Comparison of ENCODE assay signal across 16 cellular contexts in genomic region chr7:129752760-129753159, GRCh38.
DNase-seq lines count a peak whose midpoint lies in the region; ATAC-seq lines count a peak whose summit lies in the region.
"Had no signal": no experiment of that assay in that cellular context is flagged by ENCODE, and none has a peak within 500 bp of the region (broad histone marks: within the 10 kb centered on the region; RNA-seq: fewer than 3 reads in every experiment).

No MANE protein-coding gene starts in this region.

- H3K4me3 Mint-ChIP-seq in activated CD4-positive, alpha-beta T cell treated with anti-CD3 and anti-CD28 coated beads for 36 hours, result no peak overlapping the region
- no peak overlapping the region for H3K4me3 Mint-ChIP-seq in activated CD4-positive, alpha-beta memory T cell treated with anti-CD3 and anti-CD28 coated beads for 36 hours
- no peak overlapping the region for H3K4me3 Mint-ChIP-seq in activated CD4-positive, alpha-beta memory T cell treated with anti-CD3 and anti-CD28 coated beads, Interleukin-2, amount 10 ng/mL, durations not matched to agents 7 days and 5 days
- no peak overlapping the region for H3K4me3 Mint-ChIP-seq in activated T-helper 17 cell treated with anti-CD3 and anti-CD28 coated beads, Interleukin-2, amount 50 U/mL, for 72 hours
- H3K4me3 Mint-ChIP-seq in stimulated activated effector memory CD8-positive, alpha-beta T cell treated with anti-CD3 and anti-CD28 coated beads, Interleukin-12 subunit alpha, Interleukin-12 subunit beta, amount 100 ng/mL, for 72 hours, result no peak overlapping the region
- H3K4me3 Mint-ChIP-seq: B cell; CD4-positive, alpha-beta T cell; CD8-positive, alpha-beta T cell had no signal

- CTCF ChIA-PET in activated CD4-positive, alpha-beta T cell treated with anti-CD3 and anti-CD28 coated beads for 36 hours (lab: Charles Lee), result interaction anchor here (0.9 kb wide), 1 partner anchor 8 kb away, joined by 3 read pairs; no protein-coding TSS in a partner anchor
- CTCF ChIA-PET in activated CD4-positive, alpha-beta memory T cell treated with anti-CD3 and anti-CD28 coated beads for 36 hours (lab: Charles Lee), result no interaction called here
- CTCF ChIA-PET in activated CD4-positive, alpha-beta memory T cell treated with anti-CD3 and anti-CD28 coated beads, Interleukin-2, amount 10 ng/mL, durations not matched to agents 7 days and 5 days (lab: Charles Lee), result no interaction called here

- intact Hi-C loops in activated CD4-positive, alpha-beta T cell treated with anti-CD3 and anti-CD28 coated beads for 36 hours (cut with DNase I, micrococcal nuclease), result no loop called here
- intact Hi-C loops in activated CD4-positive, alpha-beta memory T cell treated with anti-CD3 and anti-CD28 coated beads for 36 hours (cut with micrococcal nuclease), result no loop called here

- no peak for ATAC-seq in activated CD4-positive, alpha-beta T cell treated with anti-CD3 and anti-CD28 coated beads for 36 hours
- peak; percentile 57 for ATAC-seq in activated T-helper 17 cell treated with anti-CD3 and anti-CD28 coated beads, Interleukin-2, amount 50 U/mL, for 72 hours (replicated peaks)
- peak; percentile 69 for ATAC-seq in stimulated activated effector memory CD8-positive, alpha-beta T cell treated with anti-CD3 and anti-CD28 coated beads, Interleukin-12 subunit alpha, Interleukin-12 subunit beta, amount 100 ng/mL, for 72 hours
- ATAC-seq: A549; CD8-positive, alpha-beta T cell had no signal

- no peaks in the 10 kb centered on the region for H3K4me1 Mint-ChIP-seq in activated CD4-positive, alpha-beta T cell treated with anti-CD3 and anti-CD28 coated beads for 36 hours
- no peaks in the 10 kb centered on the region for H3K4me1 Mint-ChIP-seq in activated CD4-positive, alpha-beta memory T cell treated with anti-CD3 and anti-CD28 coated beads for 36 hours (ENCODE audit: low read depth)
- no peaks in the 10 kb centered on the region for H3K4me1 Mint-ChIP-seq in activated CD4-positive, alpha-beta memory T cell treated with anti-CD3 and anti-CD28 coated beads, Interleukin-2, amount 10 ng/mL, durations not matched to agents 7 days and 5 days
- H3K4me1 Mint-ChIP-seq in activated T-helper 17 cell treated with anti-CD3 and anti-CD28 coated beads, Interleukin-2, amount 50 U/mL, for 72 hours, result peaks cover 6% of the 10 kb centered on the region
- no peaks in the 10 kb centered on the region for H3K4me1 Mint-ChIP-seq in stimulated activated effector memory CD8-positive, alpha-beta T cell treated with anti-CD3 and anti-CD28 coated beads, Interleukin-12 subunit alpha, Interleukin-12 subunit beta, amount 100 ng/mL, for 72 hours
- H3K4me1 Mint-ChIP-seq: B cell had no signal

- no peaks in the 10 kb centered on the region for H3K9me3 Mint-ChIP-seq in activated CD4-positive, alpha-beta T cell treated with anti-CD3 and anti-CD28 coated beads for 36 hours (ENCODE audit: low read depth)
- no peaks in the 10 kb centered on the region for H3K9me3 Mint-ChIP-seq in activated CD4-positive, alpha-beta memory T cell treated with anti-CD3 and anti-CD28 coated beads for 36 hours
- H3K9me3 Mint-ChIP-seq in activated CD4-positive, alpha-beta memory T cell treated with anti-CD3 and anti-CD28 coated beads, Interleukin-2, amount 10 ng/mL, durations not matched to agents 7 days and 5 days, result no peaks in the 10 kb centered on the region
- H3K9me3 Mint-ChIP-seq in activated T-helper 17 cell treated with anti-CD3 and anti-CD28 coated beads, Interleukin-2, amount 50 U/mL, for 72 hours, result no peaks in the 10 kb centered on the region
- H3K9me3 Mint-ChIP-seq in stimulated activated effector memory CD8-positive, alpha-beta T cell treated with anti-CD3 and anti-CD28 coated beads, Interleukin-12 subunit alpha, Interleukin-12 subunit beta, amount 100 ng/mL, for 72 hours, result no peaks in the 10 kb centered on the region
- H3K9me3 Mint-ChIP-seq: CD4-positive, alpha-beta T cell; CD8-positive, alpha-beta T cell had no signal

- DNase-seq in activated CD4-positive, alpha-beta T cell treated with anti-CD3 and anti-CD28 coated beads for 36 hours, result peak; percentile 25
- DNase-seq in activated CD4-positive, alpha-beta T cell treated with anti-CD3 and anti-CD28 coated beads for 1 hour, result no peak
- DNase-seq in activated CD4-positive, alpha-beta memory T cell treated with anti-CD3 and anti-CD28 coated beads for 36 hours, result peak; percentile 28
- no peak for DNase-seq in activated CD4-positive, alpha-beta memory T cell treated with anti-CD3 and anti-CD28 coated beads, Interleukin-2, amount 10 ng/mL, durations not matched to agents 7 days and 5 days
- no peak for DNase-seq in stimulated activated effector memory CD8-positive, alpha-beta T cell treated with anti-CD3 and anti-CD28 coated beads, Interleukin-12 subunit alpha, Interleukin-12 subunit beta, amount 100 ng/mL, for 72 hours (ENCODE audit: low spot score in 2 of 2)
- DNase-seq in putamen (ENCODE audit: low spot score), result no peak
- DNase-seq: AML-193; Caco-2; Calu3; CD4-positive, alpha-beta T cell; CD8-positive, alpha-beta T cell; DMS79 treated with DMSO at 0.1 percent for 48 hours; GF-D8 had no signal

- POLR2A ChIA-PET in activated CD4-positive, alpha-beta T cell treated with anti-CD3 and anti-CD28 coated beads for 36 hours (lab: Charles Lee), result no interaction called here
- POLR2A ChIA-PET in activated CD4-positive, alpha-beta memory T cell treated with anti-CD3 and anti-CD28 coated beads for 36 hours (lab: Charles Lee), result no interaction called here
- POLR2A ChIA-PET in activated CD4-positive, alpha-beta memory T cell treated with anti-CD3 and anti-CD28 coated beads, Interleukin-2, amount 10 ng/mL, durations not matched to agents 7 days and 5 days (lab: Charles Lee), result no interaction called here

- H3K27me3 Mint-ChIP-seq in activated CD4-positive, alpha-beta T cell treated with anti-CD3 and anti-CD28 coated beads for 36 hours, result no peaks in the 10 kb centered on the region
- H3K27me3 Mint-ChIP-seq in activated CD4-positive, alpha-beta memory T cell treated with anti-CD3 and anti-CD28 coated beads for 36 hours, result no peaks in the 10 kb centered on the region
- H3K27me3 Mint-ChIP-seq in activated CD4-positive, alpha-beta memory T cell treated with anti-CD3 and anti-CD28 coated beads, Interleukin-2, amount 10 ng/mL, durations not matched to agents 7 days and 5 days, result no peaks in the 10 kb centered on the region
- H3K27me3 Mint-ChIP-seq in activated T-helper 17 cell treated with anti-CD3 and anti-CD28 coated beads, Interleukin-2, amount 50 U/mL, for 72 hours, result no peaks in the 10 kb centered on the region
- H3K27me3 Mint-ChIP-seq: B cell; CD4-positive, alpha-beta T cell had no signal

- peaks cover 22% of the 10 kb centered on the region for H3K36me3 Mint-ChIP-seq in activated CD4-positive, alpha-beta T cell treated with anti-CD3 and anti-CD28 coated beads for 36 hours (ENCODE audit: low read depth)
- H3K36me3 Mint-ChIP-seq in activated CD4-positive, alpha-beta memory T cell treated with anti-CD3 and anti-CD28 coated beads for 36 hours, result peaks cover 17% of the 10 kb centered on the region
- peaks cover 21% of the 10 kb centered on the region for H3K36me3 Mint-ChIP-seq in activated CD4-positive, alpha-beta memory T cell treated with anti-CD3 and anti-CD28 coated beads, Interleukin-2, amount 10 ng/mL, durations not matched to agents 7 days and 5 days (ENCODE audit: low read depth)
- H3K36me3 Mint-ChIP-seq in activated T-helper 17 cell treated with anti-CD3 and anti-CD28 coated beads, Interleukin-2, amount 50 U/mL, for 72 hours (ENCODE audit: low read depth), result peaks cover 36% of the 10 kb centered on the region
- H3K36me3 Mint-ChIP-seq in stimulated activated effector memory CD8-positive, alpha-beta T cell treated with anti-CD3 and anti-CD28 coated beads, Interleukin-12 subunit alpha, Interleukin-12 subunit beta, amount 100 ng/mL, for 72 hours, result peaks cover 28% of the 10 kb centered on the region

- H3K27ac Mint-ChIP-seq in activated CD4-positive, alpha-beta T cell treated with anti-CD3 and anti-CD28 coated beads for 36 hours, result no peak overlapping the region
- H3K27ac Mint-ChIP-seq in activated CD4-positive, alpha-beta memory T cell treated with anti-CD3 and anti-CD28 coated beads for 36 hours, result no peak overlapping the region
- no peak overlapping the region for H3K27ac Mint-ChIP-seq in activated CD4-positive, alpha-beta memory T cell treated with anti-CD3 and anti-CD28 coated beads, Interleukin-2, amount 10 ng/mL, durations not matched to agents 7 days and 5 days
- peak overlapping the region; percentile 79 for H3K27ac Mint-ChIP-seq in activated T-helper 17 cell treated with anti-CD3 and anti-CD28 coated beads, Interleukin-2, amount 50 U/mL, for 72 hours
- H3K27ac Mint-ChIP-seq in stimulated activated effector memory CD8-positive, alpha-beta T cell treated with anti-CD3 and anti-CD28 coated beads, Interleukin-12 subunit alpha, Interleukin-12 subunit beta, amount 100 ng/mL, for 72 hours, result peak overlapping the region; percentile 61
- H3K27ac Mint-ChIP-seq: B cell had no signal

Comparison
In these comparisons a context has a peak if more than half of its experiments do, and no peak if none do; other contexts are left out.
1. DNase-seq: peak in activated CD4-positive, alpha-beta T cell treated with anti-CD3 and anti-CD28 coated beads for 36 hours (single experiment) and activated CD4-positive, alpha-beta memory T cell treated with anti-CD3 and anti-CD28 coated beads for 36 hours (single experiment); none in activated CD4-positive, alpha-beta T cell treated with anti-CD3 and anti-CD28 coated beads for 1 hour (single experiment), activated CD4-positive, alpha-beta memory T cell treated with anti-CD3 and anti-CD28 coated beads, Interleukin-2, amount 10 ng/mL, durations not matched to agents 7 days and 5 days (single experiment), stimulated activated effector memory CD8-positive, alpha-beta T cell treated with anti-CD3 and anti-CD28 coated beads, Interleukin-12 subunit alpha, Interleukin-12 subunit beta, amount 100 ng/mL, for 72 hours (0 of 2) and putamen (single experiment).
2. H3K27ac Mint-ChIP-seq: peak in activated T-helper 17 cell treated with anti-CD3 and anti-CD28 coated beads, Interleukin-2, amount 50 U/mL, for 72 hours (single experiment) and stimulated activated effector memory CD8-positive, alpha-beta T cell treated with anti-CD3 and anti-CD28 coated beads, Interleukin-12 subunit alpha, Interleukin-12 subunit beta, amount 100 ng/mL, for 72 hours (single experiment); none in activated CD4-positive, alpha-beta T cell treated with anti-CD3 and anti-CD28 coated beads for 36 hours (single experiment), activated CD4-positive, alpha-beta memory T cell treated with anti-CD3 and anti-CD28 coated beads for 36 hours (single experiment) and activated CD4-positive, alpha-beta memory T cell treated with anti-CD3 and anti-CD28 coated beads, Interleukin-2, amount 10 ng/mL, durations not matched to agents 7 days and 5 days (single experiment).